In the genomic region with DNA sequence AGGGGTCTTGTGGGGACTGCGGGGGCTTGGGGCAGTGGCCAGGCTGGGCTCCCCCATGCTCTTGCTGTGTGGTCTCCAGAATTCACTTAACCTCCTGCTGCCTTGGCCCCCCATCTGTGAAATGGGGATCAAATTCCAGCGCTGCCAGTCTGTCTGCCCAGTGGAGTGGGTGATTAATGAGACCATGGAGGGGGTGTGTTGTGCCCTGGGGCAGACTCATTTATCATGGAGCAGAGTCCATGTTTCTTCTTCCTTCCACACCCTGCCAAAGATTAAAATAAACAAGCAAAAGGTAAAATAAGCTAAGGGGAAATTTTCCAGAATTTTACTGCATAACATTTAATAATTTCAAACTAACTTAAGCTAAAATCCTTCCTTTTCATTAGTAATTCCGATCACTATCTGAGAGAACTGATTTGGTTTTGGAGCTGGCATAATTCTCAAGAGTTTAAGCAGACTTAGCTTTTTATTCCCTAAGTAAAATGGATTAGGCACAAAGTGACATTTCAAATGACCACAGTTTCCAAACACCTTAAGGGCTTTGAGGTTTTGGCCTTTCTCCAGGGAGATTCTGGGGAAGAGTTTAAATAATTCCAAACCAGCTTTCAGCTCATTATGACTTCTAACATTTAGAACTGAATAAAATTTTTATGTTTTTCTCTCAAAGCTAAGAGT, we compare ENCODE assay signal across 17 cellular contexts.
DNase-seq lines count a peak whose midpoint lies in the region; ATAC-seq and TF ChIP-seq lines count a peak whose summit lies in the region.
"Had no signal": no experiment of that assay in that cellular context is flagged by ENCODE, and none has a peak within 500 bp of the region (broad histone marks: within the 10 kb centered on the region; RNA-seq: fewer than 3 reads in every experiment).

No MANE protein-coding gene starts in this region.

- H3K4me3 ChIP-seq in body of pancreas (no peak overlapping the region), liver (ENCODE audit: low read depth in 1 of 3, low read length in 3 of 3) (no peak overlapping the region), OCI-LY7 (ENCODE audit: low read depth, low read length, poor library complexity, severe bottlenecking) (no peak overlapping the region)
- H3K4me3 ChIP-seq: Peyer's patch had no signal

- H3K4me2 ChIP-seq in OCI-LY7 (ENCODE audit: low read length), result no peak overlapping the region

- no peaks in the 10 kb centered on the region for H3K79me2 ChIP-seq in OCI-LY7 (ENCODE audit: insufficient read depth, low read depth, low read length)

- POLR2A ChIA-PET in OCI-LY7 (lab: Charles Lee), result no interaction called here

- 36 to 61% methylated on average over 2 to 3 of the region's 3 CpGs for WGBS in body of pancreas, 2 donors
- WGBS in liver, result 86% methylated on average over 3 of the region's 3 CpGs

- H3K36me3 ChIP-seq in body of pancreas (replicated peaks in 1 of 2; ENCODE audit: insufficient read depth in 1 of 2, low read depth in 2 of 2) (no peaks in the 10 kb centered on the region), liver (ENCODE audit: control insufficient read depth in 4 of 4, insufficient read depth in 3 of 4, low read depth in 1 of 4, low read length in 3 of 4) (no peaks in the 10 kb centered on the region), OCI-LY7 (ENCODE audit: insufficient read depth, low read length) (no peaks in the 10 kb centered on the region)
- H3K36me3 ChIP-seq: Peyer's patch had no signal

- DNase-seq in Right ventricle myocardium superior (no peak), left cardiac atrium (no peak), body of pancreas (no peak), inferior parietal cortex (ENCODE audit: extremely low spot score) (no peak), OCI-LY7 (ENCODE audit: low spot score) (no peak)
- DNase-seq: 8988T, DMS153, Karpas-422, NCI-H1417, NCI-H2029, NCI-H2171 treated with DMSO at 0.1 percent for 48 hours, NCI-H510A, Peyer's patch had no signal

- H3K27me3 ChIP-seq in body of pancreas (no peaks in the 10 kb centered on the region), liver (ENCODE audit: control insufficient read depth in 4 of 4, insufficient read depth in 4 of 4, low read length in 3 of 4) (no peaks in the 10 kb centered on the region)
- H3K27me3 ChIP-seq: Peyer's patch had no signal

- TF ChIP-seq CTCF in body of pancreas (IDR thresholded peaks at IDR 0.05), result no peak
- no peak for TF ChIP-seq CTCF in liver (IDR thresholded peaks at IDR 0.05; ENCODE audit: low read depth, low read length, missing input control)
- no peak for TF ChIP-seq CTCF in OCI-LY7 (conservative IDR thresholded peaks at IDR 0.05; ENCODE audit: low read length)

- intact Hi-C loops in Right ventricle myocardium superior (cut with DNase I), result no loop called here
- intact Hi-C loops in left cardiac atrium (cut with DNase I), result no loop called here
- intact Hi-C loops in body of pancreas (cut with DNase I), result no loop called here
- intact Hi-C loops in OCI-LY7 (cut with micrococcal nuclease; ENCODE audit: unreplicated experiment), result no loop called here

- H3K4me1 ChIP-seq in body of pancreas, result peaks cover 19% of the 10 kb centered on the region
- peaks cover 0 to 7% (median 0%) of the 10 kb centered on the region in 4 donors for H3K4me1 ChIP-seq in liver (ENCODE audit: control insufficient read depth in 4 of 4, insufficient read depth in 4 of 4, low read length in 3 of 4)
- no peaks in the 10 kb centered on the region for H3K4me1 ChIP-seq in OCI-LY7 (ENCODE audit: insufficient read depth, low read length, poor library complexity, severe bottlenecking)

- H3K9me3 ChIP-seq in body of pancreas (no peaks in the 10 kb centered on the region), liver (ENCODE audit: control insufficient read depth in 4 of 4, low read length in 3 of 4) (no peaks in the 10 kb centered on the region), OCI-LY7 (ENCODE audit: low read length) (no peaks in the 10 kb centered on the region)
- H3K9me3 ChIP-seq: Peyer's patch had no signal

- H3K9me2 ChIP-seq in OCI-LY7 (ENCODE audit: insufficient read depth, low read length), result no peaks in the 10 kb centered on the region; the same call in 1 of the 2 replicates

- CTCF ChIA-PET in OCI-LY7 (lab: Charles Lee; ENCODE audit: unreplicated experiment), result no interaction called here

- no peak overlapping the region for H3K27ac ChIP-seq in body of pancreas
- H3K27ac ChIP-seq in liver (ENCODE audit: low read depth in 1 of 2, low read length in 2 of 2), result no peak overlapping the region
- H3K27ac ChIP-seq in OCI-LY7 (ENCODE audit: low read depth, low read length, poor library complexity, severe bottlenecking), result no peak overlapping the region
- H3K27ac ChIP-seq: C4-2B, Peyer's patch had no signal

- ATAC-seq in Right ventricle myocardium superior (ENCODE audit: poor library complexity) (peak; percentile 8), left cardiac atrium (no peak), body of pancreas (peak; percentile 38), GM21423 (IDR thresholded peaks at IDR 0.05; ENCODE audit: unreplicated experiment) (no peak), GM21576 (IDR thresholded peaks at IDR 0.05; ENCODE audit: unreplicated experiment) (no peak)

- no peaks in the 10 kb centered on the region for H4K20me1 ChIP-seq in OCI-LY7 (ENCODE audit: insufficient read depth, low read length)

- TF ChIP-seq RAD21 in liver (IDR thresholded peaks at IDR 0.05), result no peak

- no peak overlapping the region for H2AFZ ChIP-seq in OCI-LY7 (ENCODE audit: low read length)

- BruUV-seq in OCI-LY7 (replicated peaks; lab: Mats Ljungman, UMichigan), result no TSS peak

- H3K9ac ChIP-seq in liver (ENCODE audit: low read depth in 1 of 2, low read length in 2 of 2), result no peak overlapping the region

- no peak for TF ChIP-seq POLR2A in body of pancreas (IDR thresholded peaks at IDR 0.05)

TF ChIP-seq in liver, 16 proteins besides CTCF, POLR2A, EP300 and RAD21:
- TF ChIP-seq, protein P1, sequence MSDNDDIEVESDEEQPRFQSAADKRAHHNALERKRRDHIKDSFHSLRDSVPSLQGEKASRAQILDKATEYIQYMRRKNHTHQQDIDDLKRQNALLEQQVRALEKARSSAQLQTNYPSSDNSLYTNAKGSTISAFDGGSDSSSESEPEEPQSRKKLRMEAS (IDR thresholded peaks at IDR 0.05), result no peak
- TF ChIP-seq HNF4A (conservative IDR thresholded peaks at IDR 0.05), result peak; percentile 10 to 55

Comparison
In these comparisons a context has a peak if more than half of its experiments do, and no peak if none do; other contexts are left out.
1. ATAC-seq: peak in Right ventricle myocardium superior (single experiment) and body of pancreas (single experiment); none in left cardiac atrium (0 of 2), GM21423 (single experiment) and GM21576 (single experiment).